ENCODE assay signal across 1 cellular context in the genomic region with DNA sequence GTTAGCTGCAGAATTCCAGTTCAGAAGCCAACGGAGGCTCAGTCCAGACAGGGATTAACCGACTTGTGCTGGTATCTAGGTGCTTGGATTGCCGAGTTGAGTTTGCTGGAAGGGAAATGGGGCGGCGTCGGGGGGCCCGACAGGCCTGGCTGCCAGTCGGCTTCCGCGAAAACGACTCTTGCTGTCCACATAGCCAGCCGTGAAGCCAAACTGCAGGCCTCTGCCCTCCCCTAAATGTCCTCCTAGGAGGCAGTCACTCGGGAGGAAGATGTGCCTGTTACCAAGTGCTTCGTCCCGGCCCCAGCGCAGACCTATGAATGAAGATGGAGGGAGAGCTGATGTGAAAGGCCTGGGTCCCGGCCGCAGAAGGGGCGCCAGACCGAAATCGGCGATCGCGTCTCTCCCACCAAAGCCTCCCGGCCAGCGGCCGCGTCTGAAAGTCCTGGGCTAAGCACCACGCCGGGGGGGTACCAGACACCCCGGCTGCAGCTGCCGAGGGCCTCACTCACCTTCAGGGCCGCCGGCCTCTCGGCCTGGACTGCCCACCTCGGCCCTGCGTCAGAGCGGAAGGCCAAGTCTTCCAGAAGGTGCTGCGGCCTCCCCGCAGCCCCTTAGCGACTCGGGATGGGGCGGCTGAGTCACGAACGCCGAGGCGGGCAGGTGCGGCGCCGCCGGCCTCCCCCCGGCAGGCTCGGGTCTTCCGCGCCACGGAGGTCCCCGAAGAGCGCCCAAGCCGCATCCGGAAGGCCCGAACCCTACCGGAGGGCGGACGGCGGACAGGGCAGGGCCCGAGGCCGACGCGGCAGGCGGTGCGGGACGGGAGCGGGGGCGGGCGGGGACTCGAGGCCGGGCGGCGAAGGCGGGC.
TF ChIP-seq lines count a peak whose summit lies in the region.

No MANE protein-coding gene starts in this region.

TF ChIP-seq in K562, 482 proteins besides CTCF, POLR2A, EP300 and RAD21 (continued from another document and continues in another):
- TF ChIP-seq, protein P1, sequence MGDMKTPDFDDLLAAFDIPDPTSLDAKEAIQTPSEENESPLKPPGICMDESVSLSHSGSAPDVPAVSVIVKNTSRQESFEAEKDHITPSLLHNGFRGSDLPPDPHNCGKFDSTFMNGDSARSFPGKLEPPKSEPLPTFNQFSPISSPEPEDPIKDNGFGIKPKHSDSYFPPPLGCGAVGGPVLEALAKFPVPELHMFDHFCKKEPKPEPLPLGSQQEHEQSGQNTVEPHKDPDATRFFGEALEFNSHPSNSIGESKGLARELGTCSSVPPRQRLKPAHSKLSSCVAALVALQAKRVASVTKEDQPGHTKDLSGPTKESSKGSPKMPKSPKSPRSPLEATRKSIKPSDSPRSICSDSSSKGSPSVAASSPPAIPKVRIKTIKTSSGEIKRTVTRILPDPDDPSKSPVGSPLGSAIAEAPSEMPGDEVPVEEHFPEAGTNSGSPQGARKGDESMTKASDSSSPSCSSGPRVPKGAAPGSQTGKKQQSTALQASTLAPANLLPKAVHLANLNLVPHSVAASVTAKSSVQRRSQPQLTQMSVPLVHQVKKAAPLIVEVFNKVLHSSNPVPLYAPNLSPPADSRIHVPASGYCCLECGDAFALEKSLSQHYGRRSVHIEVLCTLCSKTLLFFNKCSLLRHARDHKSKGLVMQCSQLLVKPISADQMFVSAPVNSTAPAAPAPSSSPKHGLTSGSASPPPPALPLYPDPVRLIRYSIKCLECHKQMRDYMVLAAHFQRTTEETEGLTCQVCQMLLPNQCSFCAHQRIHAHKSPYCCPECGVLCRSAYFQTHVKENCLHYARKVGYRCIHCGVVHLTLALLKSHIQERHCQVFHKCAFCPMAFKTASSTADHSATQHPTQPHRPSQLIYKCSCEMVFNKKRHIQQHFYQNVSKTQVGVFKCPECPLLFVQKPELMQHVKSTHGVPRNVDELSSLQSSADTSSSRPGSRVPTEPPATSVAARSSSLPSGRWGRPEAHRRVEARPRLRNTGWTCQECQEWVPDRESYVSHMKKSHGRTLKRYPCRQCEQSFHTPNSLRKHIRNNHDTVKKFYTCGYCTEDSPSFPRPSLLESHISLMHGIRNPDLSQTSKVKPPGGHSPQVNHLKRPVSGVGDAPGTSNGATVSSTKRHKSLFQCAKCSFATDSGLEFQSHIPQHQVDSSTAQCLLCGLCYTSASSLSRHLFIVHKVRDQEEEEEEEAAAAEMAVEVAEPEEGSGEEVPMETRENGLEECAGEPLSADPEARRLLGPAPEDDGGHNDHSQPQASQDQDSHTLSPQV (IDR thresholded peaks at IDR 0.05), result no peak
- no peak for TF ChIP-seq ZNF778 (CRISPR knock-in tag; IDR thresholded peaks at IDR 0.05)
- TF ChIP-seq FOXJ2 (tag; IDR thresholded peaks at IDR 0.05), result 0 out of 2 replicates have a peak, but pooled peaks have one; percentile 11
- peak; percentile 98 for TF ChIP-seq CHD1 (IDR thresholded peaks at IDR 0.05; ENCODE audit: low read length)
- TF ChIP-seq, protein P2, sequence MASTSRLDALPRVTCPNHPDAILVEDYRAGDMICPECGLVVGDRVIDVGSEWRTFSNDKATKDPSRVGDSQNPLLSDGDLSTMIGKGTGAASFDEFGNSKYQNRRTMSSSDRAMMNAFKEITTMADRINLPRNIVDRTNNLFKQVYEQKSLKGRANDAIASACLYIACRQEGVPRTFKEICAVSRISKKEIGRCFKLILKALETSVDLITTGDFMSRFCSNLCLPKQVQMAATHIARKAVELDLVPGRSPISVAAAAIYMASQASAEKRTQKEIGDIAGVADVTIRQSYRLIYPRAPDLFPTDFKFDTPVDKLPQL (IDR thresholded peaks at IDR 0.05; ENCODE audit: extremely low read depth, insufficient read length), result no peak
- no peak for TF ChIP-seq MYC (IDR thresholded peaks at IDR 0.05; ENCODE audit: low read depth, low read length)
- TF ChIP-seq MYC (CRISPR knock-in tag; IDR thresholded peaks at IDR 0.05; ENCODE audit: borderline replicate concordance, low read depth), result peak; percentile 76; the same call in 1 of the 2 replicates
- no peak for TF ChIP-seq SMARCE1 (IDR thresholded peaks at IDR 0.05)
- no peak for TF ChIP-seq RUNX1 (IDR thresholded peaks at IDR 0.05; ENCODE audit: low read depth)
- no peak for TF ChIP-seq BRD4 (IDR thresholded peaks at IDR 0.05)
- TF ChIP-seq, protein P3, sequence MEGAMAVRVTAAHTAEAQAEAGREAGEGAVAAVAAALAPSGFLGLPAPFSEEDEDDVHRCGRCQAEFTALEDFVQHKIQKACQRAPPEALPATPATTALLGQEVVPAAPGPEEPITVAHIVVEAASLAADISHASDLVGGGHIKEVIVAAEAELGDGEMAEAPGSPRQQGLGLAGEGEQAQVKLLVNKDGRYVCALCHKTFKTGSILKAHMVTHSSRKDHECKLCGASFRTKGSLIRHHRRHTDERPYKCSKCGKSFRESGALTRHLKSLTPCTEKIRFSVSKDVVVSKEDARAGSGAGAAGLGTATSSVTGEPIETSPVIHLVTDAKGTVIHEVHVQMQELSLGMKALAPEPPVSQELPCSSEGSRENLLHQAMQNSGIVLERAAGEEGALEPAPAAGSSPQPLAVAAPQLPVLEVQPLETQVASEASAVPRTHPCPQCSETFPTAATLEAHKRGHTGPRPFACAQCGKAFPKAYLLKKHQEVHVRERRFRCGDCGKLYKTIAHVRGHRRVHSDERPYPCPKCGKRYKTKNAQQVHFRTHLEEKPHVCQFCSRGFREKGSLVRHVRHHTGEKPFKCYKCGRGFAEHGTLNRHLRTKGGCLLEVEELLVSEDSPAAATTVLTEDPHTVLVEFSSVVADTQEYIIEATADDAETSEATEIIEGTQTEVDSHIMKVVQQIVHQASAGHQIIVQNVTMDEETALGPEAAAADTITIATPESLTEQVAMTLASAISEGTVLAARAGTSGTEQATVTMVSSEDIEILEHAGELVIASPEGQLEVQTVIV (CRISPR knock-in tag; IDR thresholded peaks at IDR 0.05; ENCODE audit: borderline replicate concordance), result no peak
- no peak for TF ChIP-seq ZC3H8 (IDR thresholded peaks at IDR 0.05)
- TF ChIP-seq, protein P4, sequence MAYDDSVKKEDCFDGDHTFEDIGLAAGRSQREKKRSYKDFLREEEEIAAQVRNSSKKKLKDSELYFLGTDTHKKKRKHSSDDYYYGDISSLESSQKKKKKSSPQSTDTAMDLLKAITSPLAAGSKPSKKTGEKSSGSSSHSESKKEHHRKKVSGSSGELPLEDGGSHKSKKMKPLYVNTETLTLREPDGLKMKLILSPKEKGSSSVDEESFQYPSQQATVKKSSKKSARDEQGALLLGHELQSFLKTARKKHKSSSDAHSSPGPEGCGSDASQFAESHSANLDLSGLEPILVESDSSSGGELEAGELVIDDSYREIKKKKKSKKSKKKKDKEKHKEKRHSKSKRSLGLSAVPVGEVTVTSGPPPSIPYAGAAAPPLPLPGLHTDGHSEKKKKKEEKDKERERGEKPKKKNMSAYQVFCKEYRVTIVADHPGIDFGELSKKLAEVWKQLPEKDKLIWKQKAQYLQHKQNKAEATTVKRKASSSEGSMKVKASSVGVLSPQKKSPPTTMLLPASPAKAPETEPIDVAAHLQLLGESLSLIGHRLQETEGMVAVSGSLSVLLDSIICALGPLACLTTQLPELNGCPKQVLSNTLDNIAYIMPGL (CRISPR knock-in tag; IDR thresholded peaks at IDR 0.05), result no peak
- TF ChIP-seq SMAD1 (IDR thresholded peaks at IDR 0.05; ENCODE audit: low read depth, low read length, partially characterized antibody), result no peak
- TF ChIP-seq POLR2G (IDR thresholded peaks at IDR 0.05; ENCODE audit: low read depth, low read length), result peak; percentile 88
- TF ChIP-seq PCBP2 (IDR thresholded peaks at IDR 0.05; ENCODE audit: low read depth, low read length, poor library complexity, severe bottlenecking), result no peak
- TF ChIP-seq MAZ (CRISPR knock-in tag; conservative IDR thresholded peaks at IDR 0.05 in 1 of 2, IDR thresholded peaks at IDR 0.05 in 1 of 2), result 0 out of 4 replicates have a peak, but pooled peaks of 1 of the 2 experiments have one; percentile 16
- TF ChIP-seq ZNF263 (CRISPR knock-in tag; IDR thresholded peaks at IDR 0.05; ENCODE audit: borderline replicate concordance), result no peak; the same call in 1 of the 2 replicates
- no peak for TF ChIP-seq MTA1 (IDR thresholded peaks at IDR 0.05; ENCODE audit: borderline replicate concordance)
- TF ChIP-seq ZNF239 (CRISPR knock-in tag; IDR thresholded peaks at IDR 0.05), result no peak
- TF ChIP-seq NONO (IDR thresholded peaks at IDR 0.05; ENCODE audit: low read depth in 2 of 2, low read length in 1 of 2), result 0 out of 4 replicates have a peak, but pooled peaks of 1 of the 2 experiments have one; percentile 35
- TF ChIP-seq ARHGAP35 (IDR thresholded peaks at IDR 0.05; ENCODE audit: partially characterized antibody), result no peak
- TF ChIP-seq, protein P5, sequence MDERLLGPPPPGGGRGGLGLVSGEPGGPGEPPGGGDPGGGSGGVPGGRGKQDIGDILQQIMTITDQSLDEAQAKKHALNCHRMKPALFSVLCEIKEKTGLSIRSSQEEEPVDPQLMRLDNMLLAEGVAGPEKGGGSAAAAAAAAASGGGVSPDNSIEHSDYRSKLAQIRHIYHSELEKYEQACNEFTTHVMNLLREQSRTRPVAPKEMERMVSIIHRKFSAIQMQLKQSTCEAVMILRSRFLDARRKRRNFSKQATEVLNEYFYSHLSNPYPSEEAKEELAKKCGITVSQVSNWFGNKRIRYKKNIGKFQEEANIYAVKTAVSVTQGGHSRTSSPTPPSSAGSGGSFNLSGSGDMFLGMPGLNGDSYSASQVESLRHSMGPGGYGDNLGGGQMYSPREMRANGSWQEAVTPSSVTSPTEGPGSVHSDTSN (CRISPR knock-in tag; IDR thresholded peaks at IDR 0.05; ENCODE audit: low read depth), result no peak
- TF ChIP-seq, protein P5 (tag; conservative IDR thresholded peaks at IDR 0.05; ENCODE audit: low read depth), result no peak
- TF ChIP-seq, protein P6, sequence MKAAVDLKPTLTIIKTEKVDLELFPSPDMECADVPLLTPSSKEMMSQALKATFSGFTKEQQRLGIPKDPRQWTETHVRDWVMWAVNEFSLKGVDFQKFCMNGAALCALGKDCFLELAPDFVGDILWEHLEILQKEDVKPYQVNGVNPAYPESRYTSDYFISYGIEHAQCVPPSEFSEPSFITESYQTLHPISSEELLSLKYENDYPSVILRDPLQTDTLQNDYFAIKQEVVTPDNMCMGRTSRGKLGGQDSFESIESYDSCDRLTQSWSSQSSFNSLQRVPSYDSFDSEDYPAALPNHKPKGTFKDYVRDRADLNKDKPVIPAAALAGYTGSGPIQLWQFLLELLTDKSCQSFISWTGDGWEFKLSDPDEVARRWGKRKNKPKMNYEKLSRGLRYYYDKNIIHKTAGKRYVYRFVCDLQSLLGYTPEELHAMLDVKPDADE (conservative IDR thresholded peaks at IDR 0.05; ENCODE audit: control insufficient read depth, low read depth, low read length), result peak; percentile 10; the same call in 1 of the 2 replicates
- TF ChIP-seq, protein P7, sequence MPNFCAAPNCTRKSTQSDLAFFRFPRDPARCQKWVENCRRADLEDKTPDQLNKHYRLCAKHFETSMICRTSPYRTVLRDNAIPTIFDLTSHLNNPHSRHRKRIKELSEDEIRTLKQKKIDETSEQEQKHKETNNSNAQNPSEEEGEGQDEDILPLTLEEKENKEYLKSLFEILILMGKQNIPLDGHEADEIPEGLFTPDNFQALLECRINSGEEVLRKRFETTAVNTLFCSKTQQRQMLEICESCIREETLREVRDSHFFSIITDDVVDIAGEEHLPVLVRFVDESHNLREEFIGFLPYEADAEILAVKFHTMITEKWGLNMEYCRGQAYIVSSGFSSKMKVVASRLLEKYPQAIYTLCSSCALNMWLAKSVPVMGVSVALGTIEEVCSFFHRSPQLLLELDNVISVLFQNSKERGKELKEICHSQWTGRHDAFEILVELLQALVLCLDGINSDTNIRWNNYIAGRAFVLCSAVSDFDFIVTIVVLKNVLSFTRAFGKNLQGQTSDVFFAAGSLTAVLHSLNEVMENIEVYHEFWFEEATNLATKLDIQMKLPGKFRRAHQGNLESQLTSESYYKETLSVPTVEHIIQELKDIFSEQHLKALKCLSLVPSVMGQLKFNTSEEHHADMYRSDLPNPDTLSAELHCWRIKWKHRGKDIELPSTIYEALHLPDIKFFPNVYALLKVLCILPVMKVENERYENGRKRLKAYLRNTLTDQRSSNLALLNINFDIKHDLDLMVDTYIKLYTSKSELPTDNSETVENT (CRISPR knock-in tag; IDR thresholded peaks at IDR 0.05), result 0 out of 2 replicates have a peak, but pooled peaks have one; percentile 46
- peak; percentile 92; the same call in 1 of the 2 replicates for TF ChIP-seq TAF15 (IDR thresholded peaks at IDR 0.05; ENCODE audit: low read depth, low read length)
- no peak for TF ChIP-seq POLR2H (tag; IDR thresholded peaks at IDR 0.05; ENCODE audit: low read depth)
- TF ChIP-seq, protein P8, sequence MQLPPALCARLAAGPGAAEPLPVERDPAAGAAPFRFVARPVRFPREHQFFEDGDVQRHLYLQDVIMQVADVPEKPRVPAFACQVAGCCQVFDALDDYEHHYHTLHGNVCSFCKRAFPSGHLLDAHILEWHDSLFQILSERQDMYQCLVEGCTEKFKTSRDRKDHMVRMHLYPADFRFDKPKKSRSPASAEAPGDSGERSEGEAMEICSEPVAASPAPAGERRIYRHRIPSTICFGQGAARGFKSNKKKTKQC (CRISPR knock-in tag; IDR thresholded peaks at IDR 0.05), result 0 out of 2 replicates have a peak, but pooled peaks have one; percentile 60
- TF ChIP-seq, protein P9, sequence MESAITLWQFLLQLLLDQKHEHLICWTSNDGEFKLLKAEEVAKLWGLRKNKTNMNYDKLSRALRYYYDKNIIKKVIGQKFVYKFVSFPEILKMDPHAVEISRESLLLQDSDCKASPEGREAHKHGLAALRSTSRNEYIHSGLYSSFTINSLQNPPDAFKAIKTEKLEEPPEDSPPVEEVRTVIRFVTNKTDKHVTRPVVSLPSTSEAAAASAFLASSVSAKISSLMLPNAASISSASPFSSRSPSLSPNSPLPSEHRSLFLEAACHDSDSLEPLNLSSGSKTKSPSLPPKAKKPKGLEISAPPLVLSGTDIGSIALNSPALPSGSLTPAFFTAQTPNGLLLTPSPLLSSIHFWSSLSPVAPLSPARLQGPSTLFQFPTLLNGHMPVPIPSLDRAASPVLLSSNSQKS (CRISPR knock-in tag; IDR thresholded peaks at IDR 0.05), result no peak
- TF ChIP-seq, protein P10, sequence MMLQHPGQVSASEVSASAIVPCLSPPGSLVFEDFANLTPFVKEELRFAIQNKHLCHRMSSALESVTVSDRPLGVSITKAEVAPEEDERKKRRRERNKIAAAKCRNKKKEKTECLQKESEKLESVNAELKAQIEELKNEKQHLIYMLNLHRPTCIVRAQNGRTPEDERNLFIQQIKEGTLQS (IDR thresholded peaks at IDR 0.05), result no peak
- TF ChIP-seq, protein P10 (CRISPR knock-in tag; conservative IDR thresholded peaks at IDR 0.05), result no peak
